In genomic region chr3:52798978-52799476, GRCh38 we compare ENCODE assay signal across 8 cellular contexts. TPM values are rescaled to one million over a fixed set of nuclear protein-coding genes. Genes with fewer than 3 reads are reported as not detected.
DNase-seq lines count a peak whose midpoint lies in the region; TF ChIP-seq lines count a peak whose summit lies in the region.

No MANE protein-coding gene starts in this region.

- no peaks in the 10 kb centered on the region for H3K4me1 ChIP-seq in DOHH2 (ENCODE audit: control insufficient read depth, low read length)
- H3K4me1 ChIP-seq in mesendoderm (ENCODE audit: control insufficient read depth, low read depth, low read length): no peaks in the 10 kb centered on the region

- H4K8ac ChIP-seq in mesendoderm (ENCODE audit: low read depth, low read length): no peak overlapping the region

- no peaks in the 10 kb centered on the region for H3F3A ChIP-seq in DOHH2 (ENCODE audit: control insufficient read depth, insufficient read depth)

- H3K27me3 ChIP-seq in DOHH2 (ENCODE audit: control insufficient read depth, low read length): no peaks in the 10 kb centered on the region
- H3K27me3 ChIP-seq in mesendoderm (ENCODE audit: insufficient read depth, low read length, poor library complexity): no peaks in the 10 kb centered on the region

- H3K9ac ChIP-seq in mesendoderm (ENCODE audit: low read length): no peak overlapping the region

- H3K27me3 Mint-ChIP-seq in HFFc6 (ENCODE audit: insufficient read depth): peaks cover 3% of the 10 kb centered on the region; the same call in 1 of the 2 replicates

- TF ChIP-seq CTCF in DOHH2 (IDR thresholded peaks at IDR 0.05; ENCODE audit: low read depth, low read length, poor library complexity, severe bottlenecking) (peak; percentile 87), HFFc6 (IDR thresholded peaks at IDR 0.05) (peak; percentile 74), astrocyte of the cerebellum (IDR thresholded peaks at IDR 0.05; ENCODE audit: low read depth, low read length, missing control alignments) (peak; percentile 38)

- H3K9me2 ChIP-seq in DOHH2 (replicated peaks; ENCODE audit: control insufficient read depth, low read length): no peaks in the 10 kb centered on the region

- no peaks in the 10 kb centered on the region for H3K79me1 ChIP-seq in mesendoderm (ENCODE audit: low read length)

- H3K4me3 ChIP-seq in DOHH2 (ENCODE audit: low read length): no peak overlapping the region
- H3K4me3 ChIP-seq in astrocyte of the cerebellum (ENCODE audit: low read depth, low read length): no peak overlapping the region
- H3K4me3 ChIP-seq in mesendoderm (ENCODE audit: low read length): no peak overlapping the region

- H2BK5ac ChIP-seq in mesendoderm (ENCODE audit: low read length): no peak overlapping the region

- in situ Hi-C loops in astrocyte of the cerebellum (cut with HindIII; ENCODE audit: low sequenced_read_pairs): no loop called here

- DNase-seq in HFFc6 (no peak), astrocyte of the cerebellum (ENCODE audit: low read depth) (no peak), mesendoderm (peak; percentile 71), NCI-H2029 (lab: John Stamatoyannopoulos, UW) (no peak), NCI-H524 (lab: John Stamatoyannopoulos, UW) (no peak), NCI-H1930 (lab: John Stamatoyannopoulos, UW) (no peak), activated gamma-delta T cell (lab: John Stamatoyannopoulos, UW) (no peak)

- no peaks in the 10 kb centered on the region for H3K9me3 Mint-ChIP-seq in HFFc6

- H2BK120ac ChIP-seq in mesendoderm (ENCODE audit: low read depth, low read length): no peak overlapping the region

- no peaks in the 10 kb centered on the region for H3K36me3 Mint-ChIP-seq in HFFc6 (ENCODE audit: low read depth)

- WGBS in mesendoderm (ENCODE audit: extremely low coverage, insufficient coverage, low lambda C conversion rate): no CpG with 5 or more reads among the region's 14 CpGs

- H3K23ac ChIP-seq in mesendoderm (ENCODE audit: low read length): no peak overlapping the region

- H3K36me3 ChIP-seq in DOHH2 (ENCODE audit: control insufficient read depth, low read length) (no peaks in the 10 kb centered on the region), mesendoderm (ENCODE audit: control insufficient read depth, insufficient read depth, low read length) (no peaks in the 10 kb centered on the region)

- no peak overlapping the region for H3K4ac ChIP-seq in mesendoderm (ENCODE audit: low read depth, low read length)

- no peak overlapping the region for H4K5ac ChIP-seq in mesendoderm (ENCODE audit: low read length)

- H3K79me2 ChIP-seq in DOHH2 (ENCODE audit: control insufficient read depth, low read length): no peaks in the 10 kb centered on the region
- no peaks in the 10 kb centered on the region for H3K79me2 ChIP-seq in mesendoderm (ENCODE audit: control insufficient read depth, insufficient read depth, low read length)

- no peak overlapping the region for H2AK5ac ChIP-seq in mesendoderm (ENCODE audit: low read length)

- H3K4me1 Mint-ChIP-seq in HFFc6 (ENCODE audit: low read depth): peaks cover 22% of the 10 kb centered on the region

- no peaks in the 10 kb centered on the region for H3K9me3 ChIP-seq in DOHH2 (ENCODE audit: control insufficient read depth, insufficient read depth, low read length)

- no peak overlapping the region for H3K56ac ChIP-seq in mesendoderm (ENCODE audit: low read length)

- no peaks in the 10 kb centered on the region for H4K20me1 ChIP-seq in DOHH2 (ENCODE audit: control insufficient read depth, insufficient read depth, low read depth, low read length)

- H2BK15ac ChIP-seq in mesendoderm (replicated peaks; ENCODE audit: low read depth): no peak overlapping the region

- H3K27ac ChIP-seq in DOHH2 (ENCODE audit: low read depth, low read length): no peak overlapping the region
- no peak overlapping the region for H3K27ac ChIP-seq in mesendoderm (ENCODE audit: low read depth, low read length)

- H3K18ac ChIP-seq in mesendoderm (ENCODE audit: low read length): no peak overlapping the region

- no peak overlapping the region for H3K27ac Mint-ChIP-seq in HFFc6

- no peak overlapping the region for H3K4me2 ChIP-seq in DOHH2 (ENCODE audit: low read length)
- no peak overlapping the region for H3K4me2 ChIP-seq in mesendoderm (ENCODE audit: low read length)

- no peak overlapping the region for H3K4me3 Mint-ChIP-seq in HFFc6

RNA-seq across cellular contexts. Expression of gene ITIH3, which starts 4.4 kb away (rescaled TPM):
- total RNA-seq in HFFc6 (2021; fragmentation: NEBNext Ultra II Directional; extraction: Animal tissue kit (Norgen Biotek cat#: 25700)): 1 to 10 TPM in 1 of 6 experiments, under 1 TPM in 5; 0.59 to 1.3 (median 0.70) TPM
- polyA plus RNA-seq in mesendoderm (2013, experiment 1 of 2): not detected
- 0.01 TPM for polyA plus RNA-seq in mesendoderm (2013, experiment 2 of 2)

RNA-seq across cellular contexts. Expression of gene ITIH1, which starts 21.6 kb away (rescaled TPM):
- not detected for total RNA-seq in HFFc6 (2021; fragmentation: NEBNext Ultra II Directional; extraction: Animal tissue kit (Norgen Biotek cat#: 25700))
- not detected for polyA plus RNA-seq in mesendoderm (2013, experiment 1 of 2)
- not detected for polyA plus RNA-seq in mesendoderm (2013, experiment 2 of 2)

RNA-seq across cellular contexts. Expression of gene NEK4, which starts 28.3 kb away (rescaled TPM):
- total RNA-seq in HFFc6 (2021; fragmentation: NEBNext Ultra II Directional; extraction: Animal tissue kit (Norgen Biotek cat#: 25700)): 10 to 100 TPM; 19.9 to 25.0 (median 21.7) TPM
- 17.8 TPM for polyA plus RNA-seq in mesendoderm (2013, experiment 1 of 2)
- polyA plus RNA-seq in mesendoderm (2013, experiment 2 of 2): 18.5 TPM

RNA-seq across cellular contexts. Expression of gene ITIH4, which starts 31.4 kb away (rescaled TPM):
- 1 to 10 TPM in 2 of 6 experiments, under 1 TPM in 4; 0.55 to 2.4 (median 0.79) TPM for total RNA-seq in HFFc6 (2021; fragmentation: NEBNext Ultra II Directional; extraction: Animal tissue kit (Norgen Biotek cat#: 25700))
- polyA plus RNA-seq in mesendoderm (2013, experiment 1 of 2): 0.87 TPM
- polyA plus RNA-seq in mesendoderm (2013, experiment 2 of 2): 0.91 TPM

RNA-seq across cellular contexts. Expression of gene MUSTN1, which starts 35.8 kb away (rescaled TPM):
- under 1 TPM in 1 of 6 experiments, not detected in 5; 0.39 TPM for total RNA-seq in HFFc6 (2021; fragmentation: NEBNext Ultra II Directional; extraction: Animal tissue kit (Norgen Biotek cat#: 25700))
- 2.3 TPM for polyA plus RNA-seq in mesendoderm (2013, experiment 1 of 2)
- 1.4 TPM for polyA plus RNA-seq in mesendoderm (2013, experiment 2 of 2)
